9 cellular contexts compared by ENCODE assay signal in the genomic region with DNA sequence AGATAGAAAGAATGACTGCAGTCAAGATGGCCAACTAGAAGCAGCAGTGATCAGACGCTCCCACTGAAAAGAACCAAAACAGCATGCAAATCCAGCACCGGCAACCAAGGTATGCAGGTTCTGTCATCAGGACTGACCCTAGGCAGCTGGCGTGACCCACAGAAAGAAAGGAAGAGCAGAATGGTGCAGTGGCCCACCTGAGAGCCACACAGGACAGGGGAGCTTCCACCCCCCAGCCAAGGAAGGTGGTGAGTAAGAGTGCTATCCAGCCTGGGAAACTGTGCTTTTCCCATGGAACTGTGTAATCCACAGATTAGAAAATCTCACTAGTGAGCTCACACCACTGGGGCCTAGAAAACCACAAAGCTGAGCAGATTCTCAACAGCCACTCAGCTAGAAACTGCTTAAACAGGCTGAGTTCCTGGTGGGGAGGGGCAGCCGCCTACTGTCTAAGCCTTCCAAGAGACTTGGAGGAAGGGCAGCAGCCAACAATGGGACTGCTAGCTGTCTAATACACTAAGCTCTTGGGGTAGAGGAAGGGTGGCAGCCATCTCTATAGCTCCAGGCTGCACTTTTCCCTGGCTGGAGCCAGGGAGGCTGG.
DNase-seq lines count a peak whose midpoint lies in the region; ATAC-seq, FAIRE-seq and TF ChIP-seq lines count a peak whose summit lies in the region.
"Had no signal": no experiment of that assay in that cellular context is flagged by ENCODE, and none has a peak within 500 bp of the region (broad histone marks: within the 10 kb centered on the region; RNA-seq: fewer than 3 reads in every experiment).

No MANE protein-coding gene starts in this region.

- WGBS in transverse colon (ENCODE audit: low coverage in 1 of 2), 2 donors, result 73 to 81% methylated on average over 2 to 4 of the region's 4 CpGs

- TF ChIP-seq CTCF in GM13976 (IDR thresholded peaks at IDR 0.05; ENCODE audit: borderline replicate concordance, control extremely low read depth, extremely low read depth, insufficient read depth, missing control alignments) (no peak), Calu3 (IDR thresholded peaks at IDR 0.05; ENCODE audit: unreplicated experiment) (no peak), transverse colon (IDR thresholded peaks at IDR 0.05) (no peak)

- no peaks in the 10 kb centered on the region for H3K27me3 ChIP-seq in transverse colon

- H3K36me3 Mint-ChIP-seq in Calu3 (ENCODE audit: insufficient read depth, unreplicated experiment), result no peaks in the 10 kb centered on the region

- no peaks in the 10 kb centered on the region for H3K4me1 Mint-ChIP-seq in Calu3 (ENCODE audit: low read depth, unreplicated experiment)

- TF ChIP-seq POLR2A in transverse colon (IDR thresholded peaks at IDR 0.05), result no peak
- no peak for TF ChIP-seq POLR2A in H54 (IDR thresholded peaks at IDR 0.05; ENCODE audit: low read depth, low read length)

- no peak overlapping the region for H3K27ac Mint-ChIP-seq in Calu3 (ENCODE audit: unreplicated experiment)

- in situ Hi-C loops in GM13976 (cut with MboI; ENCODE audit: low sequenced_read_pairs, unreplicated experiment) (no loop called here), transverse colon (cut with MboI; ENCODE audit: low pct_ligation_motif_present in 1 of 4, low pct_unique_long_range_greater_than_20kb in 1 of 4, low sequenced_read_pairs in 3 of 4) (no loop called here)

- no peak overlapping the region for H3K4me3 Mint-ChIP-seq in Calu3 (ENCODE audit: low read depth, unreplicated experiment)

- no peak for FAIRE-seq in H54 (lab: Jason Lieb, UNC)

- CTCF ChIA-PET in Calu3 (lab: Charles Lee), result no interaction called here

- no peak for TF ChIP-seq EP300 in transverse colon (IDR thresholded peaks at IDR 0.05; ENCODE audit: low read depth)

- peak; percentile 89 for ATAC-seq in GM21528 (IDR thresholded peaks at IDR 0.05; ENCODE audit: low FRiP score, unreplicated experiment)
- ATAC-seq in HG03521 (IDR thresholded peaks at IDR 0.05; ENCODE audit: unreplicated experiment), result peak; percentile 79

- DNase-seq in GM13976 (ENCODE audit: low spot score) (peak; percentile 36), kidney tubule cell (ENCODE audit: low spot score) (peak; percentile 91), Calu3 (no peak), transverse colon (no peak), SKM-1 treated with dmso at 0.1 percent for 144 hours (lab: John Stamatoyannopoulos, UW; ENCODE audit: unreplicated experiment) (no peak), H54 (ENCODE audit: insufficient read length, low spot score) (no peak)

- no peaks in the 10 kb centered on the region for H3K36me3 ChIP-seq in transverse colon
- H3K36me3 ChIP-seq: HAP-1 had no signal

- no peaks in the 10 kb centered on the region for H3K9me3 ChIP-seq in transverse colon
- H3K9me3 ChIP-seq: HAP-1 had no signal

- H3K27ac ChIP-seq in transverse colon, result no peak overlapping the region

- H3K27me3 Mint-ChIP-seq in Calu3 (ENCODE audit: unreplicated experiment), result peaks cover 68% of the 10 kb centered on the region

- no peak overlapping the region for H3K4me3 ChIP-seq in transverse colon
- H3K4me3 ChIP-seq: HAP-1 had no signal

- no peaks in the 10 kb centered on the region for H3K9me3 Mint-ChIP-seq in Calu3 (ENCODE audit: low read depth, unreplicated experiment)

- intact Hi-C loops in Calu3 (cut with micrococcal nuclease; ENCODE audit: unreplicated experiment), result no loop called here
- intact Hi-C loops in transverse colon (cut with DNase I; ENCODE audit: low total_unique reads), result no loop called here

- H3K4me1 ChIP-seq in transverse colon, result no peaks in the 10 kb centered on the region

- no TSS peak for BruUV-seq in Calu3 (replicated peaks; lab: Mats Ljungman, UMichigan)

Comparison
In these comparisons a context has a peak if more than half of its experiments do, and no peak if none do; other contexts are left out.
1. DNase-seq: peak in GM13976 (single experiment) and kidney tubule cell (single experiment); none in Calu3 (single experiment), transverse colon (single experiment), SKM-1 treated with dmso at 0.1 percent for 144 hours (single experiment) and H54 (single experiment).